In the genomic region with DNA sequence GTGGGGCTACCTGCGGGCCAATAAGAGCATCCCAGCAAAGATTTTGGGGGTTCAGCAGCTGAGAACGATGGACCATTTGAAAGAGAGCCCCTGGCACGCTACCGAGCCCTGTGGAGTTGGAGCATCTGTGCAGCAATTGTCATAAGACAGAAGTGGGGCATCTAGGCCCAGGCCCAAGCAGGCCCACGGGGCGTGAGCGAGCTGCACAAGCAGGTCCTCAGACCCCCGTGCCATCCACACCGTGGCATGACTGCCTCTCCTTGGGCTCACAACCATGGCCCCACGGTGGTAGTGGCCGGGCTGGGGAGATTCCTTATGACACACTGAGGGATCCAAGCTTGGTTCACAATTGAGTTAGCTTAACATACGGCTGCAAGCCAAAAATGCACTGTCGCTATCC, we compare ENCODE assay signal across 7 cellular contexts.
"Had no signal": no experiment of that assay in that cellular context is flagged by ENCODE, and none has a peak within 500 bp of the region (broad histone marks: within the 10 kb centered on the region; RNA-seq: fewer than 3 reads in every experiment).

No MANE protein-coding gene starts in this region.

- H3K4me2 ChIP-seq: KMS-11 had no signal

- H3K9me3 Mint-ChIP-seq: IgD-negative memory B cell had no signal

- DNase-seq: KBM-7, KG1 had no signal

- FAIRE-seq: HepG2, HTR-8/SVneo had no signal

- ATAC-seq: HepG2 had no signal

- H3K36me3 Mint-ChIP-seq: IgD-negative memory B cell had no signal

- H3K4me3 Mint-ChIP-seq: IgD-negative memory B cell had no signal

- H3K27ac ChIP-seq: HL-60, KMS-11 had no signal

- H3K9ac ChIP-seq: KMS-11 had no signal

- H3K4me1 Mint-ChIP-seq: IgD-negative memory B cell had no signal

- H3K27me3 Mint-ChIP-seq: IgD-negative memory B cell had no signal
